ENCODE assay signal across 1 cellular context in the genomic region with DNA sequence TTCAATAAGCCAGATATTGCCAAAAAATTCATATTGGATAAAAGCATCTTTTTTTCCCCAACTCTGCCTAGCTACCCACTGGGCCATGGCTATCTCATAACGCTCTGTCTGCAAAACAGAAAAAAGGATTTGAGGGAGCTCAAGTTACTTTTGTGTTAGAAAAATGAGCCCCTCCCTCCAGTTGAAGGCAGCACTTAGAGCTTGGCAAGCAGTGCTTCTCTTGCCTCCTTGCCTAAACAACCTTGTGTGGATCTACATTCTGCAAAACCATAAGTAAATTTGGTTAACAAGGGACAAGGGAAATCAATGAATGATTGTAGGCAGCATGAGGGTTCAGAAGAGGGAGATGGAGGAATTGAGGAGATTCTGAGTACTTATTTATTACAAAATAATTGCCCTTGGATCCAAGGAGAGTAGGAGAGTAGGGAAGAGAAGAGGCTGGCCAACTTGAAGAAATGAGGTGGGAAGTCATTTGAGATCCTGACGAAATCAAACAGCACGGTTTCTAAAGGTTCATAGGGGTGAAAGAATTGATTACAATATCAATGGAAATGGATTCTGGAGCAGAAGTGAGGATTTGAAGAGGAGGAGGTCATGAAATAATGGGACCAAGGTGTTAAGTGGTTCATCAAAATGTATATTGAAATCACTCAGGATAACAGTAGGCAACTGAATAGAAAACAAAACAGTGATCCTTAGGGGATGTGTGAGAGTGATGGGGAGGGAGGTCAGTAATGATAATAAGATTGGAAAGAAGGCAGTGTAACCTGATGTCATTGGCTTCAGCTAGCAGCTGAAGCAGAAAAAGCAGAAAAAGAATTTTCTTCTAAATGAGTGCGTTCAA.
TF ChIP-seq lines count a peak whose summit lies in the region.

No MANE protein-coding gene starts in this region.

TF ChIP-seq in H1, 55 proteins besides CTCF, POLR2A, EP300 and RAD21:
- TF ChIP-seq CHD7 (IDR thresholded peaks at IDR 0.05; ENCODE audit: insufficient replicate concordance, low read length): no peak
- no peak for TF ChIP-seq SP2 (IDR thresholded peaks at IDR 0.05; ENCODE audit: low read length)
- no peak for TF ChIP-seq TCF12 (IDR thresholded peaks at IDR 0.05; ENCODE audit: low read depth, low read length)
- peak; percentile 18 for TF ChIP-seq NANOG (IDR thresholded peaks at IDR 0.05; ENCODE audit: insufficient read depth, low read depth, low read length, poor library complexity, severe bottlenecking)
- no peak for TF ChIP-seq BCL11A (IDR thresholded peaks at IDR 0.05; ENCODE audit: low read depth in 2 of 2, low read length in 2 of 2)
